In genomic region chr3:141257971-141258370, GRCh38 we compare ENCODE assay signal across 27 cellular contexts. TPM values are rescaled to one million over a fixed set of nuclear protein-coding genes. Genes with fewer than 3 reads are reported as not detected.
DNase-seq lines count a peak whose midpoint lies in the region; ATAC-seq and TF ChIP-seq lines count a peak whose summit lies in the region.
"Had no signal": no experiment of that assay in that cellular context is flagged by ENCODE, and none has a peak within 500 bp of the region (broad histone marks: within the 10 kb centered on the region; RNA-seq: fewer than 3 reads in every experiment).

No MANE protein-coding gene starts in this region.

- 93 to 94% methylated on average over 6 to 8 of the region's 8 CpGs for WGBS in endodermal cell (ENCODE audit: insufficient coverage in 1 of 2, insufficient read length in 1 of 2), 2 experiments
- WGBS in thymus: 78% methylated on average over 8 of the region's 8 CpGs
- 87% methylated on average over 8 of the region's 8 CpGs for WGBS in hepatocyte (ENCODE audit: low lambda C conversion rate, missing lambda C conversion rate)

- no peaks in the 10 kb centered on the region for H3K4me1 ChIP-seq in endodermal cell (ENCODE audit: control insufficient read depth, insufficient read depth, low read length)
- H3K4me1 ChIP-seq in thymus (ENCODE audit: control insufficient read depth, insufficient read depth, low read length): peaks cover 71% of the 10 kb centered on the region
- H3K4me1 ChIP-seq in hepatocyte (ENCODE audit: insufficient read depth): no peaks in the 10 kb centered on the region

- H3K4me2 ChIP-seq in hepatocyte: no peak overlapping the region

- no peaks in the 10 kb centered on the region for H3K27me3 Mint-ChIP-seq in activated CD4-positive, alpha-beta T cell treated with anti-CD3 and anti-CD28 coated beads for 36 hours
- H3K27me3 Mint-ChIP-seq in activated CD4-positive, alpha-beta T cell treated with anti-CD3 and anti-CD28 coated beads, Interleukin-2, amount 10 ng/mL, durations not matched to agents 7 days and 5 days: no peaks in the 10 kb centered on the region
- no peaks in the 10 kb centered on the region for H3K27me3 Mint-ChIP-seq in endodermal cell (ENCODE audit: insufficient read depth)
- H3K27me3 Mint-ChIP-seq: CD4-positive, CD25-positive, alpha-beta regulatory T cell; naive thymus-derived CD8-positive, alpha-beta T cell had no signal

- CTCF ChIA-PET in activated CD4-positive, alpha-beta T cell treated with anti-CD3 and anti-CD28 coated beads for 36 hours (lab: Charles Lee): interaction anchor here (1.1 to 2.3 kb wide), 3 partner anchors 9 to 45 kb away, joined by 4 to 8 read pairs (median 6); no protein-coding TSS in a partner anchor
- CTCF ChIA-PET in activated CD4-positive, alpha-beta T cell treated with anti-CD3 and anti-CD28 coated beads, Interleukin-2, amount 10 ng/mL, durations not matched to agents 7 days and 5 days (lab: Charles Lee): interaction anchor here (0.7 to 6.2 kb wide), 6 partner anchors 9 to 26 kb away, joined by 3 to 53 read pairs (median 6); partner anchors contain the start of gene PXYLP1

- peak; percentile 74 for DNase-seq in activated CD4-positive, alpha-beta T cell treated with anti-CD3 and anti-CD28 coated beads for 36 hours
- DNase-seq in activated CD4-positive, alpha-beta T cell treated with anti-CD3 and anti-CD28 coated beads, Interleukin-2, amount 10 ng/mL, durations not matched to agents 7 days and 5 days: no peak
- peak; percentile 32 for DNase-seq in stimulated activated CD4-positive, alpha-beta T cell treated with anti-CD3 and anti-CD28 coated beads, Interleukin-15, amount 100 ng/mL, for 24 hours
- DNase-seq in stimulated activated CD4-positive, alpha-beta T cell treated with anti-CD3 and anti-CD28 coated beads, Interleukin-4, amount 100 ng/mL, for 1 hour: no peak
- DNase-seq in endodermal cell: peak; percentile 38
- no peak for DNase-seq in NCI-H146 treated with DMSO at 0.1 percent for 48 hours (lab: John Stamatoyannopoulos, UW; ENCODE audit: unreplicated experiment)
- no peak for DNase-seq in hepatocyte (ENCODE audit: low spot score)
- DNase-seq: 8988T; activated naive CD4-positive, alpha-beta T cell treated with anti-CD3 and anti-CD28 coated beads, Interleukin-2, amount 50 U/mL, for 16 hours; anterior cingulate cortex; CD4-positive, CD25-positive, alpha-beta regulatory T cell; effector memory CD4-positive, alpha-beta T cell; erythroblast; KBM-7; kidney; MG63; NCI-H1417 treated with DMSO at 0.1 percent for 48 hours; NCI-H446 treated with DMSO at 0.1 percent for 48 hours; T-helper 1 cell had no signal

- ATAC-seq in activated CD4-positive, alpha-beta T cell treated with anti-CD3 and anti-CD28 coated beads for 36 hours: peak; percentile 53
- ATAC-seq: naive thymus-derived CD8-positive, alpha-beta T cell had no signal

- H3K9me2 ChIP-seq in hepatocyte (replicated peaks; ENCODE audit: insufficient read depth): no peaks in the 10 kb centered on the region

- H3K4me3 Mint-ChIP-seq in activated CD4-positive, alpha-beta T cell treated with anti-CD3 and anti-CD28 coated beads for 36 hours: no peak overlapping the region
- H3K4me3 Mint-ChIP-seq in activated CD4-positive, alpha-beta T cell treated with anti-CD3 and anti-CD28 coated beads, Interleukin-2, amount 10 ng/mL, durations not matched to agents 7 days and 5 days: no peak overlapping the region
- no peak overlapping the region for H3K4me3 Mint-ChIP-seq in endodermal cell
- H3K4me3 Mint-ChIP-seq: mesothelial cell of epicardium; naive thymus-derived CD8-positive, alpha-beta T cell had no signal

- TF ChIP-seq CTCF in endodermal cell (conservative IDR thresholded peaks at IDR 0.05) (no peak), hepatocyte (IDR thresholded peaks at IDR 0.05; ENCODE audit: poor library complexity) (no peak)

- peaks cover 8% of the 10 kb centered on the region for H3K36me3 Mint-ChIP-seq in activated CD4-positive, alpha-beta T cell treated with anti-CD3 and anti-CD28 coated beads for 36 hours (ENCODE audit: low read depth)
- peaks cover 15% of the 10 kb centered on the region for H3K36me3 Mint-ChIP-seq in activated CD4-positive, alpha-beta T cell treated with anti-CD3 and anti-CD28 coated beads, Interleukin-2, amount 10 ng/mL, durations not matched to agents 7 days and 5 days (ENCODE audit: low read depth)
- peaks cover 15% of the 10 kb centered on the region for H3K36me3 Mint-ChIP-seq in endodermal cell (ENCODE audit: low read depth)

- no peaks in the 10 kb centered on the region for H3K9me3 Mint-ChIP-seq in activated CD4-positive, alpha-beta T cell treated with anti-CD3 and anti-CD28 coated beads for 36 hours (ENCODE audit: low read depth)
- H3K9me3 Mint-ChIP-seq in activated CD4-positive, alpha-beta T cell treated with anti-CD3 and anti-CD28 coated beads, Interleukin-2, amount 10 ng/mL, durations not matched to agents 7 days and 5 days: no peaks in the 10 kb centered on the region
- H3K9me3 Mint-ChIP-seq in endodermal cell: no peaks in the 10 kb centered on the region
- H3K9me3 Mint-ChIP-seq: CD4-positive, CD25-positive, alpha-beta regulatory T cell; mesothelial cell of epicardium; naive thymus-derived CD8-positive, alpha-beta T cell had no signal

- H3K27ac Mint-ChIP-seq in activated CD4-positive, alpha-beta T cell treated with anti-CD3 and anti-CD28 coated beads for 36 hours: peak overlapping the region; percentile 43
- no peak overlapping the region for H3K27ac Mint-ChIP-seq in activated CD4-positive, alpha-beta T cell treated with anti-CD3 and anti-CD28 coated beads, Interleukin-2, amount 10 ng/mL, durations not matched to agents 7 days and 5 days
- no peak overlapping the region for H3K27ac Mint-ChIP-seq in endodermal cell
- H3K27ac Mint-ChIP-seq: mesothelial cell of epicardium had no signal

- no peak overlapping the region for H2AFZ ChIP-seq in hepatocyte

- H3K27me3 ChIP-seq in endodermal cell (ENCODE audit: control insufficient read depth, insufficient read depth, low read length, poor library complexity, severe bottlenecking) (no peaks in the 10 kb centered on the region), thymus (ENCODE audit: control insufficient read depth, insufficient read depth) (no peaks in the 10 kb centered on the region), hepatocyte (no peaks in the 10 kb centered on the region)
- H3K27me3 ChIP-seq: cardiac muscle cell, MG63 had no signal

- H3K9ac ChIP-seq in endodermal cell (ENCODE audit: extremely low read depth, low read length, poor library complexity, severe bottlenecking): no peak overlapping the region

- no peaks in the 10 kb centered on the region for H3K9me3 ChIP-seq in endodermal cell (ENCODE audit: control insufficient read depth, low read length)
- H3K9me3 ChIP-seq in thymus (ENCODE audit: control insufficient read depth): peaks cover 1% of the 10 kb centered on the region
- H3K9me3 ChIP-seq in hepatocyte (ENCODE audit: low read depth): no peaks in the 10 kb centered on the region
- H3K9me3 ChIP-seq: HAP-1, MG63, thoracic aorta had no signal

- POLR2A ChIA-PET in activated CD4-positive, alpha-beta T cell treated with anti-CD3 and anti-CD28 coated beads for 36 hours (lab: Charles Lee): no interaction called here
- POLR2A ChIA-PET in activated CD4-positive, alpha-beta T cell treated with anti-CD3 and anti-CD28 coated beads, Interleukin-2, amount 10 ng/mL, durations not matched to agents 7 days and 5 days (lab: Charles Lee): no interaction called here

- H3K36me3 ChIP-seq in endodermal cell (ENCODE audit: control insufficient read depth, insufficient read depth, low read length) (peaks cover 18% of the 10 kb centered on the region), thymus (ENCODE audit: control insufficient read depth, insufficient read depth) (peaks cover 13% of the 10 kb centered on the region), hepatocyte (replicated peaks; ENCODE audit: insufficient read depth, low read depth) (no peaks in the 10 kb centered on the region)
- H3K36me3 ChIP-seq: cardiac muscle cell, HAP-1, thoracic aorta had no signal

- H3K27ac ChIP-seq in endodermal cell (ENCODE audit: low read depth, low read length) (no peak overlapping the region), thymus (ENCODE audit: low read depth) (peak overlapping the region; percentile 22), hepatocyte (no peak overlapping the region)
- H3K27ac ChIP-seq: cardiac muscle cell, coronary artery, RWPE1, thoracic aorta had no signal

- no peaks in the 10 kb centered on the region for H4K20me1 ChIP-seq in hepatocyte (ENCODE audit: insufficient read depth, poor library complexity, severe bottlenecking)

- peaks cover 67% of the 10 kb centered on the region for H3K4me1 Mint-ChIP-seq in activated CD4-positive, alpha-beta T cell treated with anti-CD3 and anti-CD28 coated beads for 36 hours
- peaks cover 42% of the 10 kb centered on the region for H3K4me1 Mint-ChIP-seq in activated CD4-positive, alpha-beta T cell treated with anti-CD3 and anti-CD28 coated beads, Interleukin-2, amount 10 ng/mL, durations not matched to agents 7 days and 5 days
- peaks cover 16% of the 10 kb centered on the region for H3K4me1 Mint-ChIP-seq in endodermal cell

- H3K79me2 ChIP-seq in hepatocyte: no peaks in the 10 kb centered on the region

- intact Hi-C loops in activated CD4-positive, alpha-beta T cell treated with anti-CD3 and anti-CD28 coated beads for 36 hours (cut with DNase I, micrococcal nuclease): loop anchor here (1.0 to 5.0 kb wide), 4 partner anchors 9 to 246 kb away; no protein-coding TSS in a partner anchor

- H3K4me3 ChIP-seq in endodermal cell (ENCODE audit: low read length) (no peak overlapping the region), thymus (ENCODE audit: low read length) (no peak overlapping the region), hepatocyte (no peak overlapping the region)
- H3K4me3 ChIP-seq: cardiac muscle cell, coronary artery, HAP-1, MG63, thoracic aorta had no signal

RNA-seq across cellular contexts. Expression of gene PXYLP1, which starts 26.3 kb away (rescaled TPM):
- total RNA-seq in activated CD4-positive, alpha-beta T cell treated with anti-CD3 and anti-CD28 coated beads for 36 hours: 10 to 100 TPM; 10.3 to 12.2 TPM
- 10 to 100 TPM; 11.9 to 12.1 TPM for total RNA-seq in activated CD4-positive, alpha-beta T cell treated with anti-CD3 and anti-CD28 coated beads, Interleukin-2, amount 10 ng/mL, durations not matched to agents 7 days and 5 days
- total RNA-seq in endodermal cell (10 to 100 TPM; 37.7 to 53.6 TPM), hepatocyte (25.8 and 29.2 TPM in 2 replicates)
- polyA plus RNA-seq in endodermal cell (2013, experiment 1 of 2): 28.7 TPM
- polyA plus RNA-seq in endodermal cell (2013, experiment 2 of 2): 23.8 TPM
- polyA plus RNA-seq in thymus (41.5 TPM), hepatocyte (14.5 and 21.3 TPM in 2 replicates)

Comparison
In these comparisons a context has a peak if more than half of its experiments do, and no peak if none do; other contexts are left out.
1. DNase-seq: peak in activated CD4-positive, alpha-beta T cell treated with anti-CD3 and anti-CD28 coated beads for 36 hours (single experiment), stimulated activated CD4-positive, alpha-beta T cell treated with anti-CD3 and anti-CD28 coated beads, Interleukin-15, amount 100 ng/mL, for 24 hours (single experiment) and endodermal cell (single experiment); none in activated CD4-positive, alpha-beta T cell treated with anti-CD3 and anti-CD28 coated beads, Interleukin-2, amount 10 ng/mL, durations not matched to agents 7 days and 5 days (single experiment), stimulated activated CD4-positive, alpha-beta T cell treated with anti-CD3 and anti-CD28 coated beads, Interleukin-4, amount 100 ng/mL, for 1 hour (single experiment), NCI-H146 treated with DMSO at 0.1 percent for 48 hours (single experiment) and hepatocyte (single experiment).